ENCODE assay signal across 8 cellular contexts in the genomic region with DNA sequence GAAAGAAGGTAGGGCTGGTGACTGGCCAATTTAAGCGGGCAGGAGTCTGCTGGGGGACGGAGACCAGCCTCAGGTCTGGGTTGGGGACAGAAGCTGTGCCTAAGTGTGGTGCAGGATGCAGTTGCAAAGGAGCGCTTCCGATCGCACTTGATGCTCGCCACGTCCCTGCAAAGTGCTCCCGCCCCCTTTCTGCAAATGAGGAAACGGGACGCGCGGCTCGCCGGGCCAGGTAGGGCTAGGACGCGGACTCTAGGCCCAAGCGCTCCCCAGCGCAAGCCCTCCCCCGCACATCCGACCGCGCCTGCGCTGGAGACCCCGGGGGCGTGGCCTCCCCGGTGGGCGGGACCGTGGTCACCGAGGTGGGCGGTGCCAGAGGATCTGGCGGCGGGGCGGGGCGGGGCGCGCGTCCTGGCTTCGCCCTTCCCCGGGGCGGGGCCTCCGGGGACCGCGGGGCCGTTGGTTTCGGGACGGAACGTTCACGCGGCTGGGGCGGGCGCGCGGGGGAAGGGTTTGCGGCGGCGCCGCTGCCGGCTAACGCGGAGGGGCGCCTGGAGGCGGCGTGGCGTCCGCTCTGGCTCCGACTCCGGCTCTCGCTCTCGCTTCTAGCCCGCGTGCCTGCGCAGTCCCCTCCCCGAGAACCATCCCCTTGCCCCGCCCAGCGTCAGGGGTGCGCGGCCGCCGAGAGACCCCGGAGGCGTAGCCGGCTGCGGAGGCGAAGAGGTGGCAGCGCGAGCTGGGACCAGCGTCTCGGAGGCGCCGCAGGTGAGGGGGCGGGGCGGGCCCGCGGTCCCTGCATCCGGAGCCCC. TPM values are rescaled to one million over a fixed set of nuclear protein-coding genes. Genes with fewer than 3 reads are reported as not detected.
A peak's percentile ranks its signal among the peaks of the same experiment; 100 is the strongest.
DNase-seq lines count a peak whose midpoint lies in the region; TF ChIP-seq lines count a peak whose summit lies in the region.

Gene FAM118A, plus strand, starts transcription at position 513 of the 806 bp plus-strand sequence. CDS start 12,446 bp downstream, outside the sequence.

- WGBS in SK-N-SH (ENCODE audit: low lambda C conversion rate) = 16% methylated on average over 9 of the region's 95 CpGs

- DNase-seq in GM06990 (ENCODE audit: extremely low read depth, insufficient read length) (peak; percentile 94), HFF-Myc (ENCODE audit: extremely low read depth, low read depth) (peak; percentile 68), NAMALWA (ENCODE audit: low spot score) (peak; percentile 93), SK-N-SH (peak; percentile 99), germinal center (ENCODE audit: low spot score) (peak; percentile 97), nucleus accumbens (lab: John Stamatoyannopoulos, UW) (peak; percentile 50 to 98 (median 93)), superior temporal gyrus (ENCODE audit: extremely low spot score) (peak; percentile 92)
- DNase-seq in activated naive CD4-positive, alpha-beta T cell treated with anti-CD3 and anti-CD28 coated beads, Interleukin-2, amount 50 U/mL, for 16 hours = peak; percentile 94

- no peaks in the 10 kb centered on the region for H3K9me3 ChIP-seq in SK-N-SH

- H3K4me1 ChIP-seq in SK-N-SH (ENCODE audit: control insufficient read depth in 1 of 2, insufficient read depth in 2 of 2, low read depth in 1 of 2, low read length in 1 of 2) = peaks cover 0 to 41% of the 10 kb centered on the region in 2 experiments; a peak in 2 of 4 replicates

- H3F3A ChIP-seq in SK-N-SH (replicated peaks; ENCODE audit: insufficient read depth) = no peaks in the 10 kb centered on the region

- TF ChIP-seq CTCF in GM06990 (IDR thresholded peaks at IDR 0.05; ENCODE audit: insufficient read depth, low read length, poor library complexity, severe bottlenecking) (no peak), HFF-Myc (IDR thresholded peaks at IDR 0.05; ENCODE audit: low read depth, low read length, missing control alignments) (no peak), SK-N-SH (IDR thresholded peaks at IDR 0.05) (no peak)

- POLR2A ChIA-PET in SK-N-SH (lab: Yijun Ruan, JAX) = no interaction called here

- TF ChIP-seq RAD21 in SK-N-SH (IDR thresholded peaks at IDR 0.05; ENCODE audit: low read length) = peak; percentile 0; the same call in 1 of the 2 replicates

- H4K20me1 ChIP-seq in SK-N-SH (ENCODE audit: insufficient read depth) = no peaks in the 10 kb centered on the region

- peak within 1 kb of the TSS; percentile 53 to 80; a peak in 3 of 4 replicates for H3K27ac ChIP-seq in SK-N-SH (ENCODE audit: low read depth in 2 of 2, low read length in 1 of 2)

- H3K27me3 ChIP-seq in GM06990 (replicated peaks; ENCODE audit: control insufficient read depth, insufficient read depth, low read length) (no peaks in the 10 kb centered on the region), SK-N-SH (ENCODE audit: insufficient read depth) (no peaks in the 10 kb centered on the region)

- CTCF ChIA-PET in SK-N-SH (lab: Yijun Ruan, JAX) = interaction anchor here (0.9 to 1.6 kb wide), 4 partner anchors 10 to 244 kb away, joined by 3 to 4 read pairs (median 3); no protein-coding TSS in a partner anchor

- H3K4me2 ChIP-seq in SK-N-SH = peak within 1 kb of the TSS; percentile 99

- peaks cover 35% of the 10 kb centered on the region for H3K79me2 ChIP-seq in SK-N-SH (ENCODE audit: insufficient read depth)

- H3K4me3 ChIP-seq in GM06990 (replicated peaks; ENCODE audit: low read depth, low read length) (peak within 1 kb of the TSS; percentile 77), HFF-Myc (replicated peaks; ENCODE audit: low read depth, low read length) (peak within 1 kb of the TSS; percentile 67), SK-N-SH (ENCODE audit: low read depth in 2 of 2, low read length in 1 of 2) (peak within 1 kb of the TSS; percentile 81 to 90)

- no peak for TF ChIP-seq EP300 in SK-N-SH (IDR thresholded peaks at IDR 0.05; ENCODE audit: borderline replicate concordance in 1 of 2, low read depth in 1 of 2, low read length in 1 of 2)

- H2AFZ ChIP-seq in SK-N-SH (ENCODE audit: low read depth) = peak within 1 kb of the TSS; percentile 98

- peak within 1 kb of the TSS; percentile 84 for H3K9ac ChIP-seq in SK-N-SH

- no peaks in the 10 kb centered on the region for H3K36me3 ChIP-seq in GM06990 (ENCODE audit: control insufficient read depth, insufficient read depth, low read length)
- H3K36me3 ChIP-seq in SK-N-SH (replicated peaks in 1 of 2; ENCODE audit: control insufficient read depth in 1 of 2, insufficient read depth in 2 of 2, low read length in 1 of 2) = no peaks in the 10 kb centered on the region

- no peaks in the 10 kb centered on the region for H3K9me2 ChIP-seq in SK-N-SH

TF ChIP-seq in SK-N-SH, 30 proteins besides CTCF, POLR2A, EP300 and RAD21 (continues in another document):
- TF ChIP-seq JUND (IDR thresholded peaks at IDR 0.05) = no peak
- TF ChIP-seq YY1 (IDR thresholded peaks at IDR 0.05; ENCODE audit: low read depth) = no peak
- no peak for TF ChIP-seq FOSL2 (IDR thresholded peaks at IDR 0.05; ENCODE audit: borderline replicate concordance, low read depth)
- TF ChIP-seq TEAD4 (IDR thresholded peaks at IDR 0.05; ENCODE audit: borderline replicate concordance, insufficient read depth) = no peak
- TF ChIP-seq SIN3A (IDR thresholded peaks at IDR 0.05; ENCODE audit: borderline replicate concordance, low read depth, low read length) = no peak
- TF ChIP-seq, protein P1, sequence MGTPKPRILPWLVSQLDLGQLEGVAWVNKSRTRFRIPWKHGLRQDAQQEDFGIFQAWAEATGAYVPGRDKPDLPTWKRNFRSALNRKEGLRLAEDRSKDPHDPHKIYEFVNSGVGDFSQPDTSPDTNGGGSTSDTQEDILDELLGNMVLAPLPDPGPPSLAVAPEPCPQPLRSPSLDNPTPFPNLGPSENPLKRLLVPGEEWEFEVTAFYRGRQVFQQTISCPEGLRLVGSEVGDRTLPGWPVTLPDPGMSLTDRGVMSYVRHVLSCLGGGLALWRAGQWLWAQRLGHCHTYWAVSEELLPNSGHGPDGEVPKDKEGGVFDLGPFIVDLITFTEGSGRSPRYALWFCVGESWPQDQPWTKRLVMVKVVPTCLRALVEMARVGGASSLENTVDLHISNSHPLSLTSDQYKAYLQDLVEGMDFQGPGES (IDR thresholded peaks at IDR 0.05; ENCODE audit: low read depth, low read length) = no peak
- TF ChIP-seq EZH2phosphoT487 (IDR thresholded peaks at IDR 0.05; ENCODE audit: borderline replicate concordance, low read depth) = no peak
- TF ChIP-seq POLR2AphosphoS5 (IDR thresholded peaks at IDR 0.05; ENCODE audit: low read depth, low read length) = peak; percentile 82
- TF ChIP-seq USF1 (IDR thresholded peaks at IDR 0.05; ENCODE audit: borderline replicate concordance, low read depth) = no peak
- no peak for TF ChIP-seq RXRA (IDR thresholded peaks at IDR 0.05; ENCODE audit: borderline replicate concordance, low read depth)
- peak; percentile 70; the same call in 1 of the 2 replicates for TF ChIP-seq MAX (IDR thresholded peaks at IDR 0.05; ENCODE audit: low read depth)
- TF ChIP-seq ZBTB33 (IDR thresholded peaks at IDR 0.05; ENCODE audit: borderline replicate concordance, low read depth) = no peak
- TF ChIP-seq MXI1 (IDR thresholded peaks at IDR 0.05; ENCODE audit: low read depth, low read length) = peak; percentile 85
- TF ChIP-seq TCF12 (IDR thresholded peaks at IDR 0.05) = no peak; the same call in 1 of the 2 replicates
- no peak for TF ChIP-seq FOXJ3 (CRISPR knock-in tag; IDR thresholded peaks at IDR 0.05)
- no peak for TF ChIP-seq USF2 (IDR thresholded peaks at IDR 0.05; ENCODE audit: borderline replicate concordance, low read depth, low read length)
- no peak for TF ChIP-seq FOXM1 (IDR thresholded peaks at IDR 0.05; ENCODE audit: low read depth)
- no peak; the same call in 1 of the 2 replicates for TF ChIP-seq RCOR1 (IDR thresholded peaks at IDR 0.05; ENCODE audit: low read length)
- no peak for TF ChIP-seq MEF2A (IDR thresholded peaks at IDR 0.05; ENCODE audit: borderline replicate concordance, low read depth)
- no peak for TF ChIP-seq RFX5 (IDR thresholded peaks at IDR 0.05; ENCODE audit: low read length)
- peak; percentile 84 for TF ChIP-seq TAF1 (IDR thresholded peaks at IDR 0.05; ENCODE audit: borderline replicate concordance, low read depth, low read length)
- TF ChIP-seq GABPA (IDR thresholded peaks at IDR 0.05; ENCODE audit: low read depth) = peak; percentile 51

RNA-seq across cellular contexts. Expression of gene FAM118A, which starts in this region (rescaled TPM):
- 11.3 and 14.1 TPM in 2 replicates for polyA plus RNA-seq in SK-N-SH (2012; rRNA removed)
- 11.1 and 11.6 TPM in 2 replicates for polyA plus RNA-seq in SK-N-SH (2012; cell fraction: cytosol; rRNA removed)
- polyA plus RNA-seq in SK-N-SH (2012; cell fraction: nucleus; rRNA removed) = 22.5 and 24.0 TPM in 2 replicates

Comparison
In these comparisons a context has a peak if more than half of its experiments do, and no peak if none do; other contexts are left out.
1. Peak in every context shown above with its lines: DNase-seq, H3K4me3 ChIP-seq and H3K27ac ChIP-seq.